Comparison of ENCODE assay signal across 19 cellular contexts in genomic region chr10:12819656-12820055, GRCh38.
"Had no signal": no experiment of that assay in that cellular context is flagged by ENCODE, and none has a peak within 500 bp of the region (broad histone marks: within the 10 kb centered on the region; RNA-seq: fewer than 3 reads in every experiment).

No MANE protein-coding gene starts in this region.

- H3K9me3 Mint-ChIP-seq: activated T-cell treated with anti-CD3 and anti-CD28 coated beads, Interleukin-2, amount 50 U/mL, for 4 hours; activated T-helper 2 cell treated with anti-CD3 and anti-CD28 coated beads, Interferon-gamma antibody, Interleukin-2, Interleukin-4, amounts not matched to agents 10 μg/mL and 5 μg/mL and 100 μg/mL, durations not matched to agents 14 hours and 24 hours and 36 hours; immature natural killer cell; natural killer cell; T-helper 1 cell treated with Interleukin-12 subunit alpha and Interleukin-12 subunit beta and Interleukin-4 antibody, amounts not matched to agents 30 μg/mL and 1 μg/mL, for 36 hours had no signal

- H3K27ac Mint-ChIP-seq: activated T-helper 2 cell treated with anti-CD3 and anti-CD28 coated beads, Interferon-gamma antibody, Interleukin-2, Interleukin-4, amounts not matched to agents 10 μg/mL and 5 μg/mL and 100 μg/mL, durations not matched to agents 14 hours and 24 hours and 36 hours; immature natural killer cell; natural killer cell; T-helper 1 cell treated with Interleukin-12 subunit alpha and Interleukin-12 subunit beta and Interleukin-4 antibody, amounts not matched to agents 30 μg/mL and 1 μg/mL, for 36 hours had no signal

- DNase-seq: activated CD4-positive, alpha-beta T cell treated with anti-CD3 and anti-CD28 coated beads for 4 hours; activated CD4-positive, alpha-beta T cell treated with anti-CD3 and anti-CD28 coated beads, Interleukin-2, amount 50 U/mL, for 48 hours; activated CD4-positive, CD25-positive, alpha-beta regulatory T cell; activated CD8-positive, alpha-beta memory T cell treated with anti-CD3 and anti-CD28 coated beads, Interleukin-2, amount 50 U/mL, for 48 hours; activated naive CD4-positive, alpha-beta T cell; activated T-cell treated with anti-CD3 and anti-CD28 coated beads, Interleukin-2, amount 50 U/mL, for 4 hours; effector CD8-positive, alpha-beta T cell; foreskin melanocyte; immature natural killer cell; natural killer cell; occipital lobe; stimulated activated CD4-positive, alpha-beta T cell treated with anti-CD3 and anti-CD28 coated beads, Interleukin-4, amount 100 ng/mL, for 1 hour; stimulated activated naive CD4-positive, alpha-beta T cell; T1000; upper lobe of left lung had no signal

- H3K4me3 Mint-ChIP-seq: activated T-cell treated with anti-CD3 and anti-CD28 coated beads, Interleukin-2, amount 50 U/mL, for 4 hours; immature natural killer cell; natural killer cell; T-helper 1 cell treated with Interleukin-12 subunit alpha and Interleukin-12 subunit beta and Interleukin-4 antibody, amounts not matched to agents 30 μg/mL and 1 μg/mL, for 36 hours had no signal

- ATAC-seq: activated T-cell treated with anti-CD3 and anti-CD28 coated beads, Interleukin-2, amount 50 U/mL, for 4 hours; left lobe of liver; natural killer cell; sciatic nerve had no signal

- H3K36me3 Mint-ChIP-seq: natural killer cell had no signal
